8 cellular contexts compared by ENCODE assay signal in genomic region chr14:99684356-99684952, GRCh38. TPM values are rescaled to one million over a fixed set of nuclear protein-coding genes. Genes with fewer than 3 reads are reported as not detected.
DNase-seq lines count a peak whose midpoint lies in the region; ATAC-seq, FAIRE-seq and TF ChIP-seq lines count a peak whose summit lies in the region.

No MANE protein-coding gene starts in this region.

- TF ChIP-seq POLR2A in breast epithelium (IDR thresholded peaks at IDR 0.05): no peak

- intact Hi-C loops in left ventricle myocardium inferior (cut with micrococcal nuclease): no loop called here
- intact Hi-C loops in Right ventricle myocardium inferior (cut with DNase I): no loop called here
- intact Hi-C loops in breast epithelium (cut with DNase I; ENCODE audit: low total_unique reads): no loop called here

- H3K27me3 ChIP-seq in left ventricle myocardium inferior (ENCODE audit: low read depth) (no peaks in the 10 kb centered on the region), breast epithelium (no peaks in the 10 kb centered on the region)

- peaks cover 45% of the 10 kb centered on the region for H3K27me3 Mint-ChIP-seq in nephron (ENCODE audit: low read depth)

- H3K27ac ChIP-seq in left ventricle myocardium inferior (replicated peaks) (peak overlapping the region; percentile 84), breast epithelium (peak overlapping the region; percentile 29 to 30)

- peak overlapping the region; percentile 78 to 84 (median 79) for H3K4me3 Mint-ChIP-seq in nephron

- H3K9me3 ChIP-seq in left ventricle myocardium inferior (replicated peaks) (no peaks in the 10 kb centered on the region), breast epithelium (no peaks in the 10 kb centered on the region)

- peak overlapping the region; percentile 79 for H3K4me3 ChIP-seq in left ventricle myocardium inferior
- H3K4me3 ChIP-seq in breast epithelium: peak overlapping the region; percentile 69 to 83 (median 80)

- no peak for ATAC-seq in Right ventricle myocardium inferior
- ATAC-seq in HG03175 (IDR thresholded peaks at IDR 0.05; ENCODE audit: unreplicated experiment): peak; percentile 30
- ATAC-seq in HG03025 (IDR thresholded peaks at IDR 0.05; ENCODE audit: low FRiP score, unreplicated experiment): no peak

- no peaks in the 10 kb centered on the region for H3K9me3 Mint-ChIP-seq in nephron

- DNase-seq in left ventricle myocardium inferior: no peak
- DNase-seq in Right ventricle myocardium inferior (ENCODE audit: missing footprints): no peak
- DNase-seq in breast epithelium (ENCODE audit: low spot score in 2 of 2): peak in 1 of 2 donors; percentile 42
- no peak for DNase-seq in NCI-H146 treated with DMSO at 0.1 percent for 48 hours (lab: John Stamatoyannopoulos, UW; ENCODE audit: unreplicated experiment)
- no peak for DNase-seq in urothelium cell line (ENCODE audit: low spot score)

- no peaks in the 10 kb centered on the region for H3K36me3 Mint-ChIP-seq in nephron (ENCODE audit: low read depth)

- no peaks in the 10 kb centered on the region for H3K36me3 ChIP-seq in left ventricle myocardium inferior
- no peaks in the 10 kb centered on the region for H3K36me3 ChIP-seq in breast epithelium

- TF ChIP-seq CTCF in left ventricle myocardium inferior (IDR thresholded peaks at IDR 0.05; ENCODE audit: borderline replicate concordance): no peak
- TF ChIP-seq CTCF in breast epithelium (IDR thresholded peaks at IDR 0.05): no peak
- no peak for TF ChIP-seq CTCF in nephron (IDR thresholded peaks at IDR 0.05; ENCODE audit: unreplicated experiment in 3 of 3)

- peaks cover 12% of the 10 kb centered on the region for H3K4me1 Mint-ChIP-seq in nephron

- H3K4me1 ChIP-seq in left ventricle myocardium inferior: peaks cover 16% of the 10 kb centered on the region
- H3K4me1 ChIP-seq in breast epithelium: peaks cover 0 to 5% of the 10 kb centered on the region in 2 donors

- no peak for FAIRE-seq in urothelium cell line (lab: Jason Lieb, UNC)

- H3K27ac Mint-ChIP-seq in nephron: no peak overlapping the region

RNA-seq across cellular contexts. Expression of gene CYP46A1, which starts 0.4 kb away (rescaled TPM):
- total RNA-seq in left ventricle myocardium inferior (4.2 TPM), Right ventricle myocardium inferior (2.2 TPM), breast epithelium (1 to 10 TPM; 1.6 to 5.2 (median 2.6) TPM)

RNA-seq across cellular contexts. Expression of gene HHIPL1, which starts 39.5 kb away (rescaled TPM):
- total RNA-seq in left ventricle myocardium inferior (1.2 TPM), Right ventricle myocardium inferior (1.5 TPM), breast epithelium (1 to 10 TPM; 1.3 to 4.6 (median 2.3) TPM)
